Comparison of ENCODE assay signal across 16 cellular contexts in genomic region chr3:45940781-45941365, GRCh38. TPM values are rescaled to one million over a fixed set of nuclear protein-coding genes. Genes with fewer than 3 reads are reported as not detected.
"Had no signal": no experiment of that assay in that cellular context is flagged by ENCODE, and none has a peak within 500 bp of the region (broad histone marks: within the 10 kb centered on the region; RNA-seq: fewer than 3 reads in every experiment).

No MANE protein-coding gene starts in this region.

- DNase-seq: activated CD4-positive, alpha-beta memory T cell treated with anti-CD3 and anti-CD28 coated beads, Interleukin-2, amount 10 ng/mL, durations not matched to agents 7 days and 5 days; anterior cingulate cortex; foreskin melanocyte; left ventricle myocardium inferior; mesenchymal stem cell; nephron progenitor cell; stimulated activated CD4-positive, alpha-beta T cell treated with anti-CD3 and anti-CD28 coated beads, Interleukin-12 subunit alpha, Interleukin-12 subunit beta, amount 100 ng/mL, for 4 hours; stimulated activated CD4-positive, alpha-beta T cell treated with anti-CD3 and anti-CD28 coated beads, Interleukin-2, amount 100 ng/mL, for 48 hours; stimulated activated naive CD8-positive, alpha-beta T cell treated with anti-CD3 and anti-CD28 coated beads, Interleukin-15, Interleukin-2, amounts not matched to agents 100 U/mL and 50 U/mL, for 24 hours had no signal

- H3K4me1 Mint-ChIP-seq: nephron progenitor cell had no signal

- H3K27me3 Mint-ChIP-seq: activated CD4-positive, alpha-beta memory T cell treated with anti-CD3 and anti-CD28 coated beads, Interleukin-2, amount 10 ng/mL, durations not matched to agents 7 days and 5 days; activated naive CD4-positive, alpha-beta T cell treated with anti-CD3 and anti-CD28 coated beads, Interleukin-2, amount 50 U/mL, for 24 hours had no signal

- H3K9me3 Mint-ChIP-seq: activated CD4-positive, alpha-beta memory T cell treated with anti-CD3 and anti-CD28 coated beads, Interleukin-2, amount 10 ng/mL, durations not matched to agents 7 days and 5 days; activated naive CD4-positive, alpha-beta T cell treated with anti-CD3 and anti-CD28 coated beads, Interleukin-2, amount 50 U/mL, for 24 hours; nephron progenitor cell had no signal

- H3K9me3 ChIP-seq: heart left ventricle, left ventricle myocardium inferior had no signal

- H3K27ac ChIP-seq: heart left ventricle, left ventricle myocardium inferior had no signal

- H3K4me3 Mint-ChIP-seq: activated CD4-positive, alpha-beta memory T cell treated with anti-CD3 and anti-CD28 coated beads, Interleukin-2, amount 10 ng/mL, durations not matched to agents 7 days and 5 days; activated naive CD4-positive, alpha-beta T cell treated with anti-CD3 and anti-CD28 coated beads, Interleukin-2, amount 50 U/mL, for 24 hours; nephron progenitor cell had no signal

- H3K27me3 ChIP-seq: heart left ventricle had no signal

- H3K4me3 ChIP-seq: heart left ventricle, left ventricle myocardium inferior had no signal

- H3K27ac Mint-ChIP-seq: activated CD4-positive, alpha-beta memory T cell treated with anti-CD3 and anti-CD28 coated beads, Interleukin-2, amount 10 ng/mL, durations not matched to agents 7 days and 5 days; activated naive CD4-positive, alpha-beta T cell treated with anti-CD3 and anti-CD28 coated beads, Interleukin-2, amount 50 U/mL, for 24 hours; activated T-helper 2 cell treated with anti-CD3 and anti-CD28 coated beads, Interferon-gamma antibody, Interleukin-2, Interleukin-4, amounts not matched to agents 10 μg/mL and 5 μg/mL and 100 μg/mL, durations not matched to agents 14 hours and 24 hours and 36 hours; nephron progenitor cell had no signal

RNA-seq across cellular contexts. Expression of gene CXCR6, which starts 2.4 kb away (rescaled TPM):
- total RNA-seq: osteoblast, temporal lobe had no signal

RNA-seq across cellular contexts. Expression of gene CCR9, which starts 54.5 kb away (rescaled TPM):
- total RNA-seq: activated T-helper 2 cell treated with anti-CD3 and anti-CD28 coated beads, Interferon-gamma antibody, Interleukin-2, Interleukin-4, amounts not matched to agents 10 μg/mL and 5 μg/mL and 100 μg/mL, durations not matched to agents 14 hours and 24 hours and 36 hours; heart left ventricle; left ventricle myocardium inferior; osteoblast; T-helper 2 cell treated with Interferon-gamma antibody and Interleukin-4, amounts not matched to agents 100 ng/mL and 5 ng/mL, for 36 hours; temporal lobe; ureter had no signal
